In genomic region chr3:195900426-195901355, GRCh38 we compare ENCODE assay signal across 8 cellular contexts. TPM values are rescaled to one million over a fixed set of nuclear protein-coding genes. Genes with fewer than 3 reads are reported as not detected.
DNase-seq lines count a peak whose midpoint lies in the region; ATAC-seq and TF ChIP-seq lines count a peak whose summit lies in the region.

No MANE protein-coding gene starts in this region.

- H3K4me1 Mint-ChIP-seq in naive thymus-derived CD4-positive, alpha-beta T cell: peaks cover 66 to 91% (median 86%) of the 10 kb centered on the region in 7 donors

- POLR2A ChIA-PET in naive thymus-derived CD4-positive, alpha-beta T cell (lab: Charles Lee): interaction anchor here (1.1 to 13.5 kb wide), 5 partner anchors 6 to 358 kb away, joined by 3 to 209 read pairs (median 6); partner anchors contain the start of genes PPP1R2 and TNK2

- peaks cover 21% of the 10 kb centered on the region for H3F3A ChIP-seq in SU-DHL-6 (ENCODE audit: insufficient read depth)

- H3K27ac Mint-ChIP-seq in naive thymus-derived CD4-positive, alpha-beta T cell: peak overlapping the region; percentile 44 to 87 (median 71)

- TF ChIP-seq CTCF in SU-DHL-6 (IDR thresholded peaks at IDR 0.05; ENCODE audit: insufficient read depth, low read length, poor library complexity, severe bottlenecking): no peak
- TF ChIP-seq CTCF in coronary artery (IDR thresholded peaks at IDR 0.05): no peak

- H3K4me3 Mint-ChIP-seq in naive thymus-derived CD4-positive, alpha-beta T cell: peak overlapping the region; percentile 29 to 72 (median 62)

- H3K9me2 ChIP-seq in SU-DHL-6 (replicated peaks; ENCODE audit: insufficient read depth, low read length): no peaks in the 10 kb centered on the region

- H3K79me2 ChIP-seq in SU-DHL-6 (ENCODE audit: insufficient read depth, low read length): peaks cover 69% of the 10 kb centered on the region

- peak; percentile 55 for ATAC-seq in GM18511 (IDR thresholded peaks at IDR 0.05; ENCODE audit: unreplicated experiment)
- ATAC-seq in HG02870 (IDR thresholded peaks at IDR 0.05; ENCODE audit: unreplicated experiment): peak; percentile 40
- ATAC-seq in naive thymus-derived CD4-positive, alpha-beta T cell: peak; percentile 82

- no peaks in the 10 kb centered on the region for H3K36me3 ChIP-seq in SU-DHL-6 (ENCODE audit: low read length)
- H3K36me3 ChIP-seq in naive thymus-derived CD4-positive, alpha-beta T cell (ENCODE audit: control insufficient read depth in 2 of 3, insufficient read depth in 3 of 3, low read length in 3 of 3): no peaks in the 10 kb centered on the region

- H2AFZ ChIP-seq in SU-DHL-6 (ENCODE audit: low read depth, low read length, severe bottlenecking): no peak overlapping the region

- H3K27me3 ChIP-seq in SU-DHL-6 (ENCODE audit: low read length): no peaks in the 10 kb centered on the region
- no peaks in the 10 kb centered on the region for H3K27me3 ChIP-seq in naive thymus-derived CD4-positive, alpha-beta T cell (ENCODE audit: control insufficient read depth in 2 of 2, insufficient read depth in 2 of 2, low read length in 2 of 2)

- intact Hi-C loops in naive thymus-derived CD4-positive, alpha-beta T cell (cut with micrococcal nuclease): loop anchor here in 1 of 2 donors (10.0 kb wide), 1 partner anchor 626 kb away; the partner anchor contains the start of gene XXYLT1

- no peaks in the 10 kb centered on the region for H3K9me3 ChIP-seq in SU-DHL-6 (ENCODE audit: insufficient read depth, low read length)
- no peaks in the 10 kb centered on the region for H3K9me3 ChIP-seq in naive thymus-derived CD4-positive, alpha-beta T cell (ENCODE audit: control insufficient read depth in 2 of 3, low read length in 3 of 3)

- no peaks in the 10 kb centered on the region; the same call in 1 of the 2 replicates for H4K20me1 ChIP-seq in SU-DHL-6 (ENCODE audit: low read depth, low read length)

- H3K9me3 Mint-ChIP-seq in naive thymus-derived CD4-positive, alpha-beta T cell: no peaks in the 10 kb centered on the region

- H3K27ac ChIP-seq in SU-DHL-6 (ENCODE audit: low read depth, low read length) (peak overlapping the region; percentile 71), coronary artery (peak overlapping the region in 1 of 2 donors; percentile 72)
- peak overlapping the region; percentile 22 for H3K27ac ChIP-seq in naive thymus-derived CD4-positive, alpha-beta T cell (ENCODE audit: low read depth, low read length)

- H3K4me3 ChIP-seq in SU-DHL-6 (ENCODE audit: insufficient read depth, low read length, poor library complexity, severe bottlenecking): no peak overlapping the region
- peak overlapping the region; percentile 26 for H3K4me3 ChIP-seq in coronary artery
- no peak overlapping the region for H3K4me3 ChIP-seq in naive thymus-derived CD4-positive, alpha-beta T cell (ENCODE audit: low read length)

- H3K4me1 ChIP-seq in naive thymus-derived CD4-positive, alpha-beta T cell (ENCODE audit: control insufficient read depth in 2 of 2, insufficient read depth in 2 of 2, low read length in 2 of 2): peaks cover 11 to 69% of the 10 kb centered on the region in 2 donors

- peak overlapping the region; percentile 22 for H3K4me2 ChIP-seq in SU-DHL-6 (ENCODE audit: low read depth, low read length, poor library complexity, severe bottlenecking)

- DNase-seq in coronary artery (ENCODE audit: low spot score) (peak; percentile 76), kidney glomerular epithelial cell (lab: John Stamatoyannopoulos, UW) (no peak), HT-29 (ENCODE audit: low spot score) (no peak), NCI-H1105 (lab: John Stamatoyannopoulos, UW) (no peak)
- DNase-seq in naive thymus-derived CD4-positive, alpha-beta T cell: peak in 6 of 9 donors; percentile 11 to 39 (median 30)

- peaks cover 0 to 21% (median 0%) of the 10 kb centered on the region in 5 donors for H3K36me3 Mint-ChIP-seq in naive thymus-derived CD4-positive, alpha-beta T cell

- H3K9ac ChIP-seq in SU-DHL-6 (ENCODE audit: low read length): peak overlapping the region; percentile 32; the same call in 1 of the 2 replicates

- CTCF ChIA-PET in naive thymus-derived CD4-positive, alpha-beta T cell (lab: Charles Lee): interaction anchor here (0.6 to 4.6 kb wide), 3 partner anchors 13 to 357 kb away, joined by 3 to 22 read pairs (median 6); partner anchors contain the start of gene PPP1R2

- H3K27me3 Mint-ChIP-seq in naive thymus-derived CD4-positive, alpha-beta T cell: no peaks in the 10 kb centered on the region

RNA-seq across cellular contexts. Expression of gene TNK2, which starts 7.7 kb away (rescaled TPM):
- 100 to 1,000 TPM; 128 to 196 (median 188) TPM for total RNA-seq in naive thymus-derived CD4-positive, alpha-beta T cell
- 1 to 10 TPM; 2.0 to 2.6 TPM for polyA plus RNA-seq in naive thymus-derived CD4-positive, alpha-beta T cell
- total RNA-seq in HT-29 (2014; rRNA removed; shearing (Covaris generic)): 172 and 212 TPM in 2 replicates

Comparison
In these comparisons a context has a peak if more than half of its experiments do, and no peak if none do; other contexts are left out.
1. DNase-seq: peak in coronary artery (single experiment) and naive thymus-derived CD4-positive, alpha-beta T cell (6 of 9); none in kidney glomerular epithelial cell (single experiment), HT-29 (single experiment) and NCI-H1105 (single experiment).
2. Peak in every context shown above with its lines, with median percentiles within 50 percentile points of each other: ATAC-seq.